In genomic region chr10:13642293-13642692, GRCh38 we compare ENCODE assay signal across 37 cellular contexts.
"Had no signal": no experiment of that assay in that cellular context is flagged by ENCODE, and none has a peak within 500 bp of the region (broad histone marks: within the 10 kb centered on the region; RNA-seq: fewer than 3 reads in every experiment).

No MANE protein-coding gene starts in this region.

- H3K4me1 ChIP-seq: adrenal gland, breast epithelium had no signal

- ATAC-seq: activated CD4-positive, alpha-beta T cell treated with anti-CD3 and anti-CD28 coated beads for 36 hours; activated CD4-positive, CD25-positive, alpha-beta regulatory T cell treated with anti-CD3 and anti-CD28 coated beads, Interleukin-2, amount 50 U/mL, for 24 hours; activated CD8-positive, alpha-beta memory T cell treated with anti-CD3 and anti-CD28 coated beads, Interleukin-2, amount 10 ng/mL, durations not matched to agents 7 days and 5 days; activated CD8-positive, alpha-beta T cell treated with anti-CD3 and anti-CD28 coated beads, Interleukin-2, amount 10 ng/mL, durations not matched to agents 7 days and 5 days; activated naive CD8-positive, alpha-beta T cell treated with anti-CD3 and anti-CD28 coated beads, Interleukin-2, amount 50 U/mL, for 24 hours; body of pancreas; WTC11 had no signal

- H3K4me3 ChIP-seq: adrenal gland, body of pancreas, breast epithelium had no signal

- H3K27me3 Mint-ChIP-seq: activated CD4-positive, alpha-beta memory T cell treated with anti-CD3 and anti-CD28 coated beads, Interleukin-2, amount 10 ng/mL, durations not matched to agents 7 days and 5 days; activated CD4-positive, alpha-beta T cell treated with anti-CD3 and anti-CD28 coated beads for 36 hours; activated CD4-positive, alpha-beta T cell treated with anti-CD3 and anti-CD28 coated beads, Interleukin-2, amount 10 ng/mL, durations not matched to agents 7 days and 5 days; activated CD8-positive, alpha-beta memory T cell treated with anti-CD3 and anti-CD28 coated beads, Interleukin-2, amount 10 ng/mL, durations not matched to agents 7 days and 5 days; activated naive CD4-positive, alpha-beta T cell treated with anti-CD3 and anti-CD28 coated beads, Interleukin-2, amount 10 ng/mL, durations not matched to agents 7 days and 5 days; activated naive CD4-positive, alpha-beta T cell treated with anti-CD3 and anti-CD28 coated beads, Interleukin-2, amount 50 U/mL, for 24 hours; activated naive CD8-positive, alpha-beta T cell; activated naive CD8-positive, alpha-beta T cell treated with anti-CD3 and anti-CD28 coated beads, Interleukin-2, amount 10 ng/mL, durations not matched to agents 7 days and 5 days; activated naive CD8-positive, alpha-beta T cell treated with anti-CD3 and anti-CD28 coated beads, Interleukin-2, amount 50 U/mL, for 24 hours; activated T-cell treated with anti-CD3 and anti-CD28 coated beads, Interleukin-2, amount 50 U/mL, for 24 hours had no signal

- DNase-seq: activated CD4-positive, alpha-beta memory T cell treated with anti-CD3 and anti-CD28 coated beads, Interleukin-2, amount 10 ng/mL, durations not matched to agents 7 days and 5 days; activated CD4-positive, alpha-beta T cell treated with anti-CD3 and anti-CD28 coated beads for 1 hour; activated CD4-positive, alpha-beta T cell treated with anti-CD3 and anti-CD28 coated beads for 36 hours; activated CD4-positive, alpha-beta T cell treated with anti-CD3 and anti-CD28 coated beads for 48 hours; activated CD4-positive, alpha-beta T cell treated with anti-CD3 and anti-CD28 coated beads, Interleukin-2, amount 10 ng/mL, durations not matched to agents 7 days and 5 days; activated CD4-positive, alpha-beta T cell treated with anti-CD3 and anti-CD28 coated beads, Interleukin-2, amount 50 U/mL, for 48 hours; activated CD4-positive, CD25-positive, alpha-beta regulatory T cell; activated CD8-positive, alpha-beta memory T cell treated with anti-CD3 and anti-CD28 coated beads for 24 hours; activated CD8-positive, alpha-beta memory T cell treated with anti-CD3 and anti-CD28 coated beads, Interleukin-2, amount 10 ng/mL, durations not matched to agents 7 days and 5 days; activated CD8-positive, alpha-beta memory T cell treated with anti-CD3 and anti-CD28 coated beads, Interleukin-2, amount 50 U/mL, for 48 hours; activated CD8-positive, alpha-beta T cell treated with anti-CD3 and anti-CD28 coated beads, Interleukin-2, amount 10 ng/mL, durations not matched to agents 7 days and 5 days; activated effector memory CD4-positive, alpha-beta T cell treated with Interleukin-2 at 50 U/mL for 16 hours; activated gamma-delta T cell; activated naive CD4-positive, alpha-beta T cell treated with anti-CD3 and anti-CD28 coated beads, Interleukin-2, amount 10 ng/mL, durations not matched to agents 7 days and 5 days; activated naive CD4-positive, alpha-beta T cell treated with Interleukin-2 at 50 U/mL for 16 hours; activated naive CD8-positive, alpha-beta T cell treated with anti-CD3 and anti-CD28 coated beads, Interleukin-2, amount 10 ng/mL, durations not matched to agents 7 days and 5 days; activated naive CD8-positive, alpha-beta T cell treated with anti-CD3 and anti-CD28 coated beads, Interleukin-2, amount 50 U/mL, for 24 hours; activated T-cell treated with anti-CD3 and anti-CD28 coated beads, Interleukin-2, amount 50 U/mL, for 24 hours; activated T-cell treated with anti-CD3 and anti-CD28 coated beads, Interleukin-2, amount 50 U/mL, for 48 hours; adrenal gland; amniotic stem cell; aorta; body of pancreas; brain microvascular endothelial cell; central memory CD4-positive, alpha-beta T cell; T-helper 1 cell; T-helper 2 cell; T-helper 9 cell; WERI-Rb-1 had no signal

- H3K27ac ChIP-seq: adrenal gland, body of pancreas, brain microvascular endothelial cell, breast epithelium, WERI-Rb-1 had no signal

- H3K27ac Mint-ChIP-seq: activated CD4-positive, alpha-beta memory T cell treated with anti-CD3 and anti-CD28 coated beads, Interleukin-2, amount 10 ng/mL, durations not matched to agents 7 days and 5 days; activated CD4-positive, alpha-beta T cell treated with anti-CD3 and anti-CD28 coated beads for 36 hours; activated CD4-positive, alpha-beta T cell treated with anti-CD3 and anti-CD28 coated beads, Interleukin-2, amount 10 ng/mL, durations not matched to agents 7 days and 5 days; activated CD8-positive, alpha-beta memory T cell treated with anti-CD3 and anti-CD28 coated beads, Interleukin-2, amount 10 ng/mL, durations not matched to agents 7 days and 5 days; activated CD8-positive, alpha-beta T cell treated with anti-CD3 and anti-CD28 coated beads, Interleukin-2, amount 10 ng/mL, durations not matched to agents 7 days and 5 days; activated naive CD4-positive, alpha-beta T cell treated with anti-CD3 and anti-CD28 coated beads, Interleukin-2, amount 10 ng/mL, durations not matched to agents 7 days and 5 days; activated naive CD4-positive, alpha-beta T cell treated with anti-CD3 and anti-CD28 coated beads, Interleukin-2, amount 50 U/mL, for 24 hours; activated naive CD8-positive, alpha-beta T cell; activated naive CD8-positive, alpha-beta T cell treated with anti-CD3 and anti-CD28 coated beads, Interleukin-2, amount 10 ng/mL, durations not matched to agents 7 days and 5 days; activated naive CD8-positive, alpha-beta T cell treated with anti-CD3 and anti-CD28 coated beads, Interleukin-2, amount 50 U/mL, for 24 hours; activated T-cell treated with anti-CD3 and anti-CD28 coated beads, Interleukin-2, amount 50 U/mL, for 24 hours; activated T-helper 2 cell treated with anti-CD3 and anti-CD28 coated beads, Interferon-gamma antibody, Interleukin-2, Interleukin-4, amounts not matched to agents 10 μg/mL and 5 μg/mL and 100 μg/mL, durations not matched to agents 14 hours and 24 hours and 36 hours; T-helper 1 cell treated with Interleukin-12 subunit alpha and Interleukin-12 subunit beta and Interleukin-4 antibody, amounts not matched to agents 30 μg/mL and 1 μg/mL, for 36 hours; T-helper 2 cell treated with Interferon-gamma antibody and Interleukin-4, amounts not matched to agents 5 μg/mL and 100 μg/mL, for 36 hours; WTC11 had no signal

- H3K4me1 Mint-ChIP-seq: activated CD4-positive, alpha-beta memory T cell treated with anti-CD3 and anti-CD28 coated beads, Interleukin-2, amount 10 ng/mL, durations not matched to agents 7 days and 5 days; activated CD4-positive, alpha-beta T cell treated with anti-CD3 and anti-CD28 coated beads for 36 hours; activated CD4-positive, alpha-beta T cell treated with anti-CD3 and anti-CD28 coated beads, Interleukin-2, amount 10 ng/mL, durations not matched to agents 7 days and 5 days; activated CD8-positive, alpha-beta memory T cell treated with anti-CD3 and anti-CD28 coated beads, Interleukin-2, amount 10 ng/mL, durations not matched to agents 7 days and 5 days; activated naive CD4-positive, alpha-beta T cell treated with anti-CD3 and anti-CD28 coated beads, Interleukin-2, amount 10 ng/mL, durations not matched to agents 7 days and 5 days; activated naive CD4-positive, alpha-beta T cell treated with anti-CD3 and anti-CD28 coated beads, Interleukin-2, amount 50 U/mL, for 24 hours; activated naive CD8-positive, alpha-beta T cell treated with anti-CD3 and anti-CD28 coated beads, Interleukin-2, amount 10 ng/mL, durations not matched to agents 7 days and 5 days; activated naive CD8-positive, alpha-beta T cell treated with anti-CD3 and anti-CD28 coated beads, Interleukin-2, amount 50 U/mL, for 24 hours; WTC11 had no signal

- H3K36me3 ChIP-seq: breast epithelium, WERI-Rb-1 had no signal

- H3K27me3 ChIP-seq: adrenal gland, body of pancreas, brain microvascular endothelial cell, breast epithelium had no signal

- H3K4me3 Mint-ChIP-seq: activated CD4-positive, alpha-beta memory T cell treated with anti-CD3 and anti-CD28 coated beads, Interleukin-2, amount 10 ng/mL, durations not matched to agents 7 days and 5 days; activated CD4-positive, alpha-beta T cell treated with anti-CD3 and anti-CD28 coated beads for 36 hours; activated CD4-positive, alpha-beta T cell treated with anti-CD3 and anti-CD28 coated beads, Interleukin-2, amount 10 ng/mL, durations not matched to agents 7 days and 5 days; activated CD8-positive, alpha-beta memory T cell treated with anti-CD3 and anti-CD28 coated beads, Interleukin-2, amount 10 ng/mL, durations not matched to agents 7 days and 5 days; activated CD8-positive, alpha-beta T cell treated with anti-CD3 and anti-CD28 coated beads, Interleukin-2, amount 10 ng/mL, durations not matched to agents 7 days and 5 days; activated naive CD4-positive, alpha-beta T cell treated with anti-CD3 and anti-CD28 coated beads, Interleukin-2, amount 10 ng/mL, durations not matched to agents 7 days and 5 days; activated naive CD4-positive, alpha-beta T cell treated with anti-CD3 and anti-CD28 coated beads, Interleukin-2, amount 50 U/mL, for 24 hours; activated naive CD8-positive, alpha-beta T cell; activated naive CD8-positive, alpha-beta T cell treated with anti-CD3 and anti-CD28 coated beads, Interleukin-2, amount 10 ng/mL, durations not matched to agents 7 days and 5 days; activated naive CD8-positive, alpha-beta T cell treated with anti-CD3 and anti-CD28 coated beads, Interleukin-2, amount 50 U/mL, for 24 hours; activated T-cell treated with anti-CD3 and anti-CD28 coated beads, Interleukin-2, amount 50 U/mL, for 24 hours; T-helper 1 cell treated with Interleukin-12 subunit alpha and Interleukin-12 subunit beta and Interleukin-4 antibody, amounts not matched to agents 30 μg/mL and 1 μg/mL, for 36 hours; T-helper 2 cell treated with Interferon-gamma antibody and Interleukin-4, amounts not matched to agents 5 μg/mL and 100 μg/mL, for 36 hours; WTC11 had no signal

- H3K9me3 ChIP-seq: adrenal gland, body of pancreas had no signal
